ENCODE assay signal across 13 cellular contexts in the genomic region with DNA sequence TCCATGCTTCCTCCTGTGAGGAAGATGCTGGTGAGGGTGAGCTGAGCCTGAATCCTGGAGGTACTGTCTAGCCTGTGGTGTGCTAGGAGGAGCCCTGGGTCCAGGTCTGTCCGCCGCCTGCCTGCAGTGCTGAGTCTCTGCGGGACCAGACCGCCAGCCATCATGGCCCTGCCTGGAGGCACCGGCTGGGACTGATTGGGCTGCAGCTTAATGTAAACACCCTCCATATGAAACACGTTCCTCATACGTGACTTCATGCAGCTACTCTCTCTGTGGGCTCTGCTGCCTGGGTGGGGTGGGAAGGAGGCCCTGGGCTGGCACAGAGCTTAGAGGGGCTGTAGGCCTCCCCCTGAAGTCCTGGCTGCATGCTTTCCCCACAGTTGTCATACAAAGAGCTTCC.
A peak's percentile ranks its signal among the peaks of the same experiment; 100 is the strongest.
DNase-seq lines count a peak whose midpoint lies in the region; ATAC-seq and TF ChIP-seq lines count a peak whose summit lies in the region.
"Had no signal": no experiment of that assay in that cellular context is flagged by ENCODE, and none has a peak within 500 bp of the region (broad histone marks: within the 10 kb centered on the region; RNA-seq: fewer than 3 reads in every experiment).

No MANE protein-coding gene starts in this region.

- no peak overlapping the region for H2BK5ac ChIP-seq in neuronal stem cell (ENCODE audit: low read length)

- H3K27ac ChIP-seq in left ventricle myocardium inferior (replicated peaks): no peak overlapping the region
- H3K27ac ChIP-seq in hepatocyte: peak overlapping the region; percentile 40
- H3K27ac ChIP-seq in neuronal stem cell (replicated peaks; ENCODE audit: low read length): no peak overlapping the region

- H3K4me2 ChIP-seq in hepatocyte: no peak overlapping the region
- no peak overlapping the region for H3K4me2 ChIP-seq in neuronal stem cell (ENCODE audit: insufficient read depth, low read length, poor library complexity, severe bottlenecking)

- H2AFZ ChIP-seq in hepatocyte: no peak overlapping the region
- no peak overlapping the region for H2AFZ ChIP-seq in neuronal stem cell (ENCODE audit: low read length)

- peaks cover 12% of the 10 kb centered on the region for H3K36me3 ChIP-seq in left ventricle myocardium inferior
- H3K36me3 ChIP-seq in hepatocyte (replicated peaks; ENCODE audit: insufficient read depth, low read depth): no peaks in the 10 kb centered on the region
- no peaks in the 10 kb centered on the region for H3K36me3 ChIP-seq in neuronal stem cell (replicated peaks in 1 of 2; ENCODE audit: control insufficient read depth in 2 of 2, insufficient read depth in 2 of 2, low read length in 2 of 2)

- no peak overlapping the region for H2BK15ac ChIP-seq in neuronal stem cell (ENCODE audit: low read length)

- no peaks in the 10 kb centered on the region for H3K4me1 ChIP-seq in left ventricle myocardium inferior
- no peaks in the 10 kb centered on the region for H3K4me1 ChIP-seq in hepatocyte (ENCODE audit: insufficient read depth)
- peaks cover 0 to 12% of the 10 kb centered on the region in 2 donors for H3K4me1 ChIP-seq in neuronal stem cell (ENCODE audit: control insufficient read depth in 2 of 2, insufficient read depth in 1 of 2, low read depth in 1 of 2, low read length in 2 of 2)

- no peaks in the 10 kb centered on the region for H3K27me3 ChIP-seq in left ventricle myocardium inferior (ENCODE audit: low read depth)
- no peaks in the 10 kb centered on the region for H3K27me3 ChIP-seq in hepatocyte
- no peaks in the 10 kb centered on the region for H3K27me3 ChIP-seq in neuronal stem cell (ENCODE audit: control insufficient read depth in 3 of 3, insufficient read depth in 3 of 3, low read depth in 1 of 3, low read length in 3 of 3)

- H3K79me2 ChIP-seq in hepatocyte: no peaks in the 10 kb centered on the region

- H3K18ac ChIP-seq in neuronal stem cell (ENCODE audit: low read length): no peak overlapping the region

- H3K4me3 ChIP-seq in left ventricle myocardium inferior (no peak overlapping the region), hepatocyte (no peak overlapping the region), neuronal stem cell (ENCODE audit: low read length in 2 of 2) (no peak overlapping the region)
- H3K4me3 ChIP-seq: GM12878 had no signal

- peak overlapping the region; percentile 48 for H3K14ac ChIP-seq in neuronal stem cell (ENCODE audit: low read length)

- TF ChIP-seq CTCF in left ventricle myocardium inferior (IDR thresholded peaks at IDR 0.05; ENCODE audit: borderline replicate concordance) (no peak), hepatocyte (IDR thresholded peaks at IDR 0.05; ENCODE audit: poor library complexity) (no peak)

- no peak overlapping the region for H4K91ac ChIP-seq in neuronal stem cell (ENCODE audit: low read depth, low read length, poor library complexity)

- no peak for ATAC-seq in left ventricle myocardium superior
- no peak for ATAC-seq in HG03045 (IDR thresholded peaks at IDR 0.05; ENCODE audit: unreplicated experiment)
- ATAC-seq in HG02759 (IDR thresholded peaks at IDR 0.05; ENCODE audit: unreplicated experiment): no peak
- ATAC-seq: GM12878 had no signal

- H3K9me2 ChIP-seq in hepatocyte (replicated peaks; ENCODE audit: insufficient read depth): no peaks in the 10 kb centered on the region

- no peaks in the 10 kb centered on the region for H3K79me1 ChIP-seq in neuronal stem cell (ENCODE audit: low read depth, low read length)

- no peak overlapping the region for H2BK12ac ChIP-seq in neuronal stem cell (ENCODE audit: low read length)

- DNase-seq in left ventricle myocardium superior: peak; percentile 25
- no peak for DNase-seq in left ventricle myocardium inferior
- peak; percentile 25 for DNase-seq in hepatocyte (ENCODE audit: low spot score)
- no peak for DNase-seq in neuronal stem cell (ENCODE audit: low spot score)
- DNase-seq in NCI-H1417 treated with DMSO at 0.1 percent for 48 hours (lab: John Stamatoyannopoulos, UW): no peak
- DNase-seq: C1 segment of cervical spinal cord; CD4-positive, alpha-beta memory T cell; DMS79; GOT3; H9 had no signal

- intact Hi-C loops in left ventricle myocardium superior (cut with micrococcal nuclease) (no loop called here), left ventricle myocardium inferior (cut with micrococcal nuclease) (no loop called here)

- peaks cover 10% of the 10 kb centered on the region for H3K9me3 ChIP-seq in left ventricle myocardium inferior (replicated peaks)
- H3K9me3 ChIP-seq in hepatocyte (ENCODE audit: low read depth): no peaks in the 10 kb centered on the region
- no peaks in the 10 kb centered on the region for H3K9me3 ChIP-seq in neuronal stem cell (replicated peaks in 1 of 2; ENCODE audit: control insufficient read depth in 2 of 2, insufficient read depth in 1 of 2, low read depth in 1 of 2, low read length in 2 of 2)

- H3K4ac ChIP-seq in neuronal stem cell (ENCODE audit: low read length): no peak overlapping the region

- H3K23ac ChIP-seq in neuronal stem cell (ENCODE audit: low read depth, low read length, poor library complexity): no peak overlapping the region

- H4K20me1 ChIP-seq in hepatocyte (ENCODE audit: insufficient read depth, poor library complexity, severe bottlenecking): no peaks in the 10 kb centered on the region

- no peak overlapping the region for H4K8ac ChIP-seq in neuronal stem cell (ENCODE audit: low read depth, low read length)

- no peak overlapping the region for H2BK120ac ChIP-seq in neuronal stem cell (ENCODE audit: low read depth, low read length)

- no peak overlapping the region for H3K9ac ChIP-seq in neuronal stem cell (ENCODE audit: low read depth, low read length, poor library complexity)

- 64% methylated on average over 7 of the region's 7 CpGs for WGBS in hepatocyte (ENCODE audit: low lambda C conversion rate, missing lambda C conversion rate)
- no CpG with 5 or more reads among the region's 7 CpGs for WGBS in neuronal stem cell (ENCODE audit: extremely low coverage in 2 of 2, insufficient read length in 2 of 2, insufficient replicate concordance in 1 of 2), 2 donors

- no peak overlapping the region for H2AK5ac ChIP-seq in neuronal stem cell (ENCODE audit: low read depth, low read length)

Comparison
In these comparisons a context has a peak if more than half of its experiments do, and no peak if none do; other contexts are left out.
1. DNase-seq: peak in left ventricle myocardium superior (single experiment) and hepatocyte (single experiment); none in left ventricle myocardium inferior (single experiment), neuronal stem cell (single experiment) and NCI-H1417 treated with DMSO at 0.1 percent for 48 hours (single experiment).